Comparison of ENCODE assay signal across 31 cellular contexts in the genomic region with DNA sequence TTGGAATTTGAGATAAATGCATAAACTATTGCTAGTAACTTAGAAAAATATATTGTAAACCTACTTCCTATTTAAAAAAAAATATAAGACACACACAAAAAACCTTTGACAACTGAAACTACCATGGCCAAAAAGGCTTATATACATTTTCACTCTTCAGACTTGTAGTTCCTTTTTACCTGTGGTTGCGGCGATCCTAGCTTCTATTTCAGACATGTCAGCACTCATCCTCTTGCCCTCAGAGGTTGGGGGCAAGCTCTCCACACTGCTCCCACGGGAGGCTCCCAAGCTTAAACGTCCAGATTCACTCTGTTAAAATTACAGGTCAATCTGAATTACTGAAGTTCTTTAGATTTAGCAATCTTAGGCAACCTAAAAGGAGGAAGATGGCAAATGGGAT.
"Had no signal": no experiment of that assay in that cellular context is flagged by ENCODE, and none has a peak within 500 bp of the region (broad histone marks: within the 10 kb centered on the region; RNA-seq: fewer than 3 reads in every experiment).

No MANE protein-coding gene starts in this region.

- H3K27ac Mint-ChIP-seq: activated B cell treated with CpG ODN at 0.5 μM for 24 hours; activated CD8-positive, alpha-beta T cell treated with anti-CD3 and anti-CD28 coated beads for 36 hours; activated naive CD4-positive, alpha-beta T cell treated with anti-CD3 and anti-CD28 coated beads, Interleukin-2, amount 50 U/mL, for 24 hours; activated naive CD8-positive, alpha-beta T cell treated with anti-CD3 and anti-CD28 coated beads, Interleukin-2, amount 10 ng/mL, durations not matched to agents 7 days and 5 days; activated T-cell treated with anti-CD3 and anti-CD28 coated beads, Interleukin-2, amount 50 U/mL, for 72 hours; activated T-helper 2 cell treated with anti-CD3 and anti-CD28 coated beads, Interferon-gamma antibody, Interleukin-2, Interleukin-4, amounts not matched to agents 10 μg/mL and 5 μg/mL and 100 μg/mL, durations not matched to agents 14 hours and 24 hours and 36 hours; brain had no signal

- DNase-seq: activated B cell treated with CpG ODN at 0.5 μM for 24 hours; activated CD4-positive, alpha-beta T cell treated with anti-CD3 and anti-CD28 coated beads for 1 hour; activated CD4-positive, alpha-beta T cell treated with anti-CD3 and anti-CD28 coated beads for 48 hours; activated CD4-positive, alpha-beta T cell treated with anti-CD3 and anti-CD28 coated beads, Interleukin-2, amount 50 U/mL, for 4 hours; activated CD8-positive, alpha-beta T cell treated with anti-CD3 and anti-CD28 coated beads for 36 hours; activated gamma-delta T cell; activated naive CD4-positive, alpha-beta T cell treated with Interleukin-2 at 50 U/mL for 16 hours; activated naive CD8-positive, alpha-beta T cell treated with anti-CD3 and anti-CD28 coated beads, Interleukin-2, amount 10 ng/mL, durations not matched to agents 7 days and 5 days; activated T-cell treated with anti-CD3 and anti-CD28 coated beads, Interleukin-2, amount 50 U/mL, for 1 hour; activated T-cell treated with anti-CD3 and anti-CD28 coated beads, Interleukin-2, amount 50 U/mL, for 72 hours; adrenal gland; caudate nucleus; cerebellar nuclear complex; Karpas-422; NCI-H1048; NCI-H1105 treated with DMSO at 0.1 percent for 48 hours; NCI-H1436; NCI-H1694; NCI-H1930; NCI-H2081 treated with DMSO at 0.1 percent for 48 hours; NCI-H2171; NCI-H510A; NCI-H526; NCI-H748 treated with DMSO at 0.1 percent for 48 hours; SHP77; SJCRH30 had no signal

- ATAC-seq: activated CD8-positive, alpha-beta T cell treated with anti-CD3 and anti-CD28 coated beads for 36 hours; activated T-cell treated with anti-CD3 and anti-CD28 coated beads, Interleukin-2, amount 50 U/mL, for 72 hours; K562 had no signal

- H3K27ac ChIP-seq: adrenal gland, SJCRH30, SK-N-MC had no signal

- H3K9me3 ChIP-seq: adrenal gland, SJCRH30 had no signal

- H3K4me3 Mint-ChIP-seq: activated B cell treated with CpG ODN at 0.5 μM for 24 hours; activated CD8-positive, alpha-beta T cell treated with anti-CD3 and anti-CD28 coated beads for 36 hours; activated naive CD4-positive, alpha-beta T cell treated with anti-CD3 and anti-CD28 coated beads, Interleukin-2, amount 50 U/mL, for 24 hours; activated naive CD8-positive, alpha-beta T cell treated with anti-CD3 and anti-CD28 coated beads, Interleukin-2, amount 10 ng/mL, durations not matched to agents 7 days and 5 days; activated T-cell treated with anti-CD3 and anti-CD28 coated beads, Interleukin-2, amount 50 U/mL, for 72 hours; brain had no signal

- H3K4me3 ChIP-seq: adrenal gland, K562, SJCRH30, SK-N-MC had no signal

- H3K27me3 ChIP-seq: adrenal gland, SJCRH30 had no signal

- H3K27me3 Mint-ChIP-seq: activated B cell treated with CpG ODN at 0.5 μM for 24 hours; activated CD8-positive, alpha-beta T cell treated with anti-CD3 and anti-CD28 coated beads for 36 hours; activated naive CD4-positive, alpha-beta T cell treated with anti-CD3 and anti-CD28 coated beads, Interleukin-2, amount 50 U/mL, for 24 hours; activated naive CD8-positive, alpha-beta T cell treated with anti-CD3 and anti-CD28 coated beads, Interleukin-2, amount 10 ng/mL, durations not matched to agents 7 days and 5 days; brain had no signal

- H3K4me1 ChIP-seq: adrenal gland, SJCRH30 had no signal

- H3K4me1 Mint-ChIP-seq: activated naive CD4-positive, alpha-beta T cell treated with anti-CD3 and anti-CD28 coated beads, Interleukin-2, amount 50 U/mL, for 24 hours; brain had no signal

- H3K9me3 Mint-ChIP-seq: activated B cell treated with CpG ODN at 0.5 μM for 24 hours; activated CD8-positive, alpha-beta T cell treated with anti-CD3 and anti-CD28 coated beads for 36 hours; activated naive CD4-positive, alpha-beta T cell treated with anti-CD3 and anti-CD28 coated beads, Interleukin-2, amount 50 U/mL, for 24 hours; activated naive CD8-positive, alpha-beta T cell treated with anti-CD3 and anti-CD28 coated beads, Interleukin-2, amount 10 ng/mL, durations not matched to agents 7 days and 5 days; activated T-cell treated with anti-CD3 and anti-CD28 coated beads, Interleukin-2, amount 50 U/mL, for 72 hours; activated T-helper 2 cell treated with anti-CD3 and anti-CD28 coated beads, Interferon-gamma antibody, Interleukin-2, Interleukin-4, amounts not matched to agents 10 μg/mL and 5 μg/mL and 100 μg/mL, durations not matched to agents 14 hours and 24 hours and 36 hours; brain had no signal
